25 cellular contexts compared by ENCODE assay signal in genomic region chr1:241219449-241219848, GRCh38.
"Had no signal": no experiment of that assay in that cellular context is flagged by ENCODE, and none has a peak within 500 bp of the region (broad histone marks: within the 10 kb centered on the region; RNA-seq: fewer than 3 reads in every experiment).

No MANE protein-coding gene starts in this region.

- H3K9ac ChIP-seq: neural progenitor cell had no signal

- H3K4me1 Mint-ChIP-seq: activated naive CD4-positive, alpha-beta T cell treated with anti-CD3 and anti-CD28 coated beads, Interleukin-2, amount 10 ng/mL, durations not matched to agents 7 days and 5 days; activated naive CD8-positive, alpha-beta T cell treated with anti-CD3 and anti-CD28 coated beads, Interleukin-2, amount 50 U/mL, for 24 hours; brain; neural progenitor cell had no signal

- H3K4me2 ChIP-seq: neural progenitor cell had no signal

- ATAC-seq: activated naive CD8-positive, alpha-beta T cell treated with anti-CD3 and anti-CD28 coated beads, Interleukin-2, amount 50 U/mL, for 24 hours; activated T-cell treated with anti-CD3 and anti-CD28 coated beads, Interleukin-2, amount 50 U/mL, for 4 hours; gastroesophageal sphincter; heart left ventricle; left ventricle myocardium superior; right cardiac atrium had no signal

- H3K4me1 ChIP-seq: gastroesophageal sphincter, heart left ventricle, neural progenitor cell, prostate gland, vagina had no signal

- H3K27ac Mint-ChIP-seq: activated naive CD4-positive, alpha-beta T cell treated with anti-CD3 and anti-CD28 coated beads, Interleukin-2, amount 10 ng/mL, durations not matched to agents 7 days and 5 days; activated naive CD8-positive, alpha-beta T cell treated with anti-CD3 and anti-CD28 coated beads, Interleukin-2, amount 50 U/mL, for 24 hours; brain; naive B cell; neural progenitor cell; stimulated activated naive CD8-positive, alpha-beta T cell treated with anti-CD3 and anti-CD28 coated beads, Interleukin-15, Interleukin-2, amounts not matched to agents 100 ng/mL and 50 ng/mL, for 24 hours had no signal

- H3K36me3 Mint-ChIP-seq: activated naive CD4-positive, alpha-beta T cell treated with anti-CD3 and anti-CD28 coated beads, Interleukin-2, amount 10 ng/mL, durations not matched to agents 7 days and 5 days; brain; neural progenitor cell had no signal

- H3K4me3 Mint-ChIP-seq: activated naive CD4-positive, alpha-beta T cell treated with anti-CD3 and anti-CD28 coated beads, Interleukin-2, amount 10 ng/mL, durations not matched to agents 7 days and 5 days; activated naive CD8-positive, alpha-beta T cell treated with anti-CD3 and anti-CD28 coated beads, Interleukin-2, amount 50 U/mL, for 24 hours; activated T-cell treated with anti-CD3 and anti-CD28 coated beads, Interleukin-2, amount 50 U/mL, for 4 hours; brain; naive B cell; neural progenitor cell; stimulated activated naive CD8-positive, alpha-beta T cell treated with anti-CD3 and anti-CD28 coated beads, Interleukin-15, Interleukin-2, amounts not matched to agents 100 ng/mL and 50 ng/mL, for 24 hours had no signal

- H3K36me3 ChIP-seq: gastroesophageal sphincter, heart left ventricle, neural progenitor cell, prostate gland, transverse colon, vagina had no signal

- DNase-seq: activated CD4-positive, alpha-beta T cell treated with anti-CD3 and anti-CD28 coated beads, Interleukin-2, amount 50 U/mL, for 1 hour; activated CD4-positive, CD25-positive, alpha-beta regulatory T cell treated with anti-CD3 and anti-CD28 coated beads, Interleukin-2, amount 50 U/mL, for 72 hours; activated CD8-positive, alpha-beta memory T cell treated with anti-CD3 and anti-CD28 coated beads, Interleukin-2, amount 50 U/mL, for 4 hours; activated effector memory CD4-positive, alpha-beta T cell treated with Interleukin-2 at 50 U/mL for 16 hours; activated naive CD4-positive, alpha-beta T cell treated with anti-CD3 and anti-CD28 coated beads, Interleukin-2, amount 10 ng/mL, durations not matched to agents 7 days and 5 days; activated naive CD8-positive, alpha-beta T cell treated with anti-CD3 and anti-CD28 coated beads, Interleukin-2, amount 50 U/mL, for 24 hours; activated T-cell treated with anti-CD3 and anti-CD28 coated beads, Interleukin-2, amount 50 U/mL, for 4 hours; anterior cingulate cortex; caudate nucleus; cortex of kidney; effector CD4-positive, alpha-beta T cell; heart left ventricle; left ventricle myocardium superior; naive B cell; right cardiac atrium; stimulated activated CD4-positive, alpha-beta T cell treated with anti-CD3 and anti-CD28 coated beads, Interleukin-15, amount 100 ng/mL, for 24 hours; stimulated activated CD4-positive, alpha-beta T cell treated with anti-CD3 and anti-CD28 coated beads, Interleukin-2, amount 100 ng/mL, for 48 hours; T1000; transverse colon had no signal

- H2AFZ ChIP-seq: neural progenitor cell had no signal

- H3K27me3 Mint-ChIP-seq: activated naive CD4-positive, alpha-beta T cell treated with anti-CD3 and anti-CD28 coated beads, Interleukin-2, amount 10 ng/mL, durations not matched to agents 7 days and 5 days; activated naive CD8-positive, alpha-beta T cell treated with anti-CD3 and anti-CD28 coated beads, Interleukin-2, amount 50 U/mL, for 24 hours; naive B cell; stimulated activated naive CD8-positive, alpha-beta T cell treated with anti-CD3 and anti-CD28 coated beads, Interleukin-15, Interleukin-2, amounts not matched to agents 100 ng/mL and 50 ng/mL, for 24 hours had no signal

- H3K27ac ChIP-seq: gastroesophageal sphincter, heart left ventricle, neural progenitor cell, prostate gland, transverse colon, vagina had no signal

- H3K9me3 ChIP-seq: prostate gland, vagina had no signal

- H3K27me3 ChIP-seq: gastroesophageal sphincter, heart left ventricle, neural progenitor cell, transverse colon, vagina had no signal

- H3K4me3 ChIP-seq: gastroesophageal sphincter, heart left ventricle, neural progenitor cell, prostate gland, transverse colon, vagina had no signal
